In the genomic region with DNA sequence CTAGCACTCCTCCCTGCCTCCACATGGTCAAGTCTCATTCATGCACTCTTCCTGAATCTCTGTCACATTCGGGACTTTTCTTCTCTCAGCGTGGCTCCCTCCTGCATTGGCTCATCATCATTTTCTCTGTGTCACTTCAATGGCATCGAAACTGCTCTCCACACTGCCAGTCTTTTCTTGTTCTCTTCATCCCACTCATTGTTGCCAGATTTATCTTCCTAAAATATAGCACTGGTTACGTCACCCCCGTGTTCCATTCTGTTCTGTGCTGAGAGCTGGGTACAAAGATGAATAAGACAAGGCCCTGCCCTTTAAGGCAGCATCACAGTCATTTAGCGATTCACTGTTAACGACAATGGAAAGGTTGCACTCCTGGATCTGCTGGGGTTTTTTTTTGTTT, we compare ENCODE assay signal across 18 cellular contexts.
"Had no signal": no experiment of that assay in that cellular context is flagged by ENCODE, and none has a peak within 500 bp of the region (broad histone marks: within the 10 kb centered on the region; RNA-seq: fewer than 3 reads in every experiment).

No MANE protein-coding gene starts in this region.

- H3K9me3 Mint-ChIP-seq: activated B cell treated with CpG ODN at 0.5 μM for 24 hours; activated CD4-positive, alpha-beta T cell treated with anti-CD3 and anti-CD28 coated beads, Interleukin-2, amount 10 ng/mL, durations not matched to agents 24 days and 14 days; activated naive CD8-positive, alpha-beta T cell treated with anti-CD3 and anti-CD28 coated beads, Interleukin-2, amount 50 U/mL, for 24 hours; stimulated activated naive CD8-positive, alpha-beta T cell treated with anti-CD3 and anti-CD28 coated beads, Interleukin-15, Interleukin-2, amounts not matched to agents 100 ng/mL and 50 ng/mL, for 24 hours; T-helper 2 cell treated with Interferon-gamma antibody and Interleukin-4, amounts not matched to agents 5 μg/mL and 100 μg/mL, for 36 hours had no signal

- H3K27ac ChIP-seq: ascending aorta, breast epithelium, lower lobe of right lung, pancreas, testis, upper lobe of left lung had no signal

- H3K4me1 ChIP-seq: breast epithelium, upper lobe of left lung had no signal

- H3K4me1 Mint-ChIP-seq: activated B cell treated with CpG ODN at 0.5 μM for 24 hours; activated CD4-positive, alpha-beta T cell treated with anti-CD3 and anti-CD28 coated beads, Interleukin-2, amount 10 ng/mL, durations not matched to agents 24 days and 14 days; activated naive CD8-positive, alpha-beta T cell treated with anti-CD3 and anti-CD28 coated beads, Interleukin-2, amount 50 U/mL, for 24 hours had no signal

- H3K27me3 ChIP-seq: ascending aorta, breast epithelium, pancreas, testis, upper lobe of left lung had no signal

- H3K4me3 Mint-ChIP-seq: activated B cell treated with CpG ODN at 0.5 μM for 24 hours; activated CD4-positive, alpha-beta T cell treated with anti-CD3 and anti-CD28 coated beads, Interleukin-2, amount 10 ng/mL, durations not matched to agents 24 days and 14 days; activated naive CD8-positive, alpha-beta T cell treated with anti-CD3 and anti-CD28 coated beads, Interleukin-2, amount 50 U/mL, for 24 hours; neural crest cell; stimulated activated naive CD8-positive, alpha-beta T cell treated with anti-CD3 and anti-CD28 coated beads, Interleukin-15, Interleukin-2, amounts not matched to agents 100 ng/mL and 50 ng/mL, for 24 hours; T-helper 2 cell treated with Interferon-gamma antibody and Interleukin-4, amounts not matched to agents 5 μg/mL and 100 μg/mL, for 36 hours had no signal

- H3K36me3 ChIP-seq: ascending aorta, breast epithelium, lower lobe of right lung, pancreas, upper lobe of left lung had no signal

- ATAC-seq: activated naive CD8-positive, alpha-beta T cell treated with anti-CD3 and anti-CD28 coated beads, Interleukin-2, amount 50 U/mL, for 24 hours; lower lobe of right lung; pancreas had no signal

- H3K9me3 ChIP-seq: ascending aorta, breast epithelium, lower lobe of right lung, pancreas, testis, upper lobe of left lung had no signal

- H3K4me3 ChIP-seq: ascending aorta, breast epithelium, lower lobe of right lung, pancreas, testis, upper lobe of left lung had no signal

- DNase-seq: activated B cell treated with CpG ODN at 0.5 μM for 24 hours; activated CD4-positive, alpha-beta T cell treated with anti-CD3 and anti-CD28 coated beads, Interleukin-2, amount 10 ng/mL, durations not matched to agents 24 days and 14 days; activated CD8-positive, alpha-beta memory T cell treated with anti-CD3 and anti-CD28 coated beads for 24 hours; activated naive CD4-positive, alpha-beta T cell treated with Interleukin-2 at 50 U/mL for 16 hours; activated naive CD8-positive, alpha-beta T cell treated with anti-CD3 and anti-CD28 coated beads, Interleukin-2, amount 50 U/mL, for 24 hours; lower lobe of right lung; midbrain; pancreas; small intestine; stimulated activated CD4-positive, alpha-beta T cell treated with anti-CD3 and anti-CD28 coated beads, Interleukin-4, amount 100 ng/mL, for 4 hours; stimulated activated CD8-positive, alpha-beta memory T cell treated with anti-CD3 and anti-CD28 coated beads, Interleukin-4, amount 100 ng/mL, for 48 hours; testis; upper lobe of left lung had no signal

- H3K27ac Mint-ChIP-seq: activated B cell treated with CpG ODN at 0.5 μM for 24 hours; activated CD4-positive, alpha-beta T cell treated with anti-CD3 and anti-CD28 coated beads, Interleukin-2, amount 10 ng/mL, durations not matched to agents 24 days and 14 days; activated naive CD8-positive, alpha-beta T cell treated with anti-CD3 and anti-CD28 coated beads, Interleukin-2, amount 50 U/mL, for 24 hours; stimulated activated naive CD8-positive, alpha-beta T cell treated with anti-CD3 and anti-CD28 coated beads, Interleukin-15, Interleukin-2, amounts not matched to agents 100 ng/mL and 50 ng/mL, for 24 hours; T-helper 2 cell treated with Interferon-gamma antibody and Interleukin-4, amounts not matched to agents 5 μg/mL and 100 μg/mL, for 36 hours had no signal
